ENCODE assay signal across 8 cellular contexts in the genomic region with DNA sequence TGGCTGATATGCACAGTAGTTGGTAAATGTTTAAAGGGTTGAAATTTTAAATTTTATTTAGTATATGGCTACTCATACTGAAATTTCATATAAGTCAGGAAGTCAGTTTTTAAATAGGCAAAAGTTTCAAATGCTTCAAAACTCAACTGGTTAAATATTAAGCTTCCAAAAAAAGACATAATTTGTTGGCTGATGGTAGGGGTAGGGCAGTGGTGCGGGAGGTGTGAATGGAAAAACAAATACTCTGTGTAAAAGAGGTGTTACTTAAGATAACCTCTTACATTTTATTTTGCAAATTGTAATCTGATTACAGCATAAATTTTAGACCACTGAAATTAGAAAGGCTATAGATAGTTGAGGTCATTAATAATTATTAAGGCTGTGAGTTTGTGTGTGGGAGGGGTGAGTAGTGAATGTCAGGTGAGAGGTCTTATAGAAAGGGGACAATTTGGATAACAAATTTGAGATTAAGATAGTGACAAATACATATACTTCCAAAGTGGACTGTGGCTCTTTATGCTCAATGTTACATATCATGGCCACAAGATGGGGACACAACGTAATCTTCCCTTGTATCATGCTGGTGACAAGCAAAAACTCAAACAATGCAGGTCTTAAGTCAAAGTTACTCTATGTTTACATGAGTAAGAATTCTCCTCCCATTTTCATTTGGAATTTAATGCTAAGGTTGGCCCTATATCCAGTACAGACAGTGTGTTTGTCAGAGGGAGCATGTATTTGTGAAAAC. TPM values are rescaled to one million over a fixed set of nuclear protein-coding genes. Genes with fewer than 3 reads are reported as not detected.
A peak's percentile ranks its signal among the peaks of the same experiment; 100 is the strongest.
DNase-seq lines count a peak whose midpoint lies in the region; ATAC-seq and TF ChIP-seq lines count a peak whose summit lies in the region.

No MANE protein-coding gene starts in this region.

- H3K27me3 ChIP-seq in Panc1 (ENCODE audit: control insufficient read depth, insufficient read depth, low read length) (no peaks in the 10 kb centered on the region), aorta (ENCODE audit: control insufficient read depth in 1 of 2, insufficient read depth in 2 of 2, low read length in 1 of 2) (no peaks in the 10 kb centered on the region)

- H3K4me1 ChIP-seq in Panc1 (ENCODE audit: control insufficient read depth, insufficient read depth, low read length) (peaks cover 5% of the 10 kb centered on the region), aorta (ENCODE audit: control insufficient read depth in 1 of 2, insufficient read depth in 2 of 2, low read length in 2 of 2) (peaks cover 2 to 3% of the 10 kb centered on the region in 2 donors)

- H3K4me3 ChIP-seq in Panc1 (ENCODE audit: low read depth in 2 of 2, low read length in 2 of 2) (no peak overlapping the region), aorta (ENCODE audit: low read length in 2 of 2) (no peak overlapping the region)

- CTCF ChIA-PET in Panc1 (lab: Charles Lee): no interaction called here

- in situ Hi-C loops in Panc1 (cut with HindIII; ENCODE audit: low pct_unique_long_range_greater_than_20kb, low sequenced_read_pairs): no loop called here

- H3K9me3 ChIP-seq in Panc1 (ENCODE audit: control insufficient read depth, insufficient read depth, low read depth, low read length) (no peaks in the 10 kb centered on the region), aorta (ENCODE audit: control insufficient read depth, low read length) (no peaks in the 10 kb centered on the region)

- H3K36me3 ChIP-seq in Panc1 (ENCODE audit: control insufficient read depth, insufficient read depth, low read length) (no peaks in the 10 kb centered on the region), aorta (ENCODE audit: control insufficient read depth in 1 of 2, insufficient read depth in 2 of 2, low read length in 1 of 2) (no peaks in the 10 kb centered on the region)

- ATAC-seq in HG03175 (IDR thresholded peaks at IDR 0.05; ENCODE audit: unreplicated experiment): peak; percentile 57
- ATAC-seq in Panc1: peak; percentile 74
- no peak for ATAC-seq in GM18519 (IDR thresholded peaks at IDR 0.05; ENCODE audit: low FRiP score, unreplicated experiment)
- ATAC-seq in HG02623 (IDR thresholded peaks at IDR 0.05; ENCODE audit: unreplicated experiment): no peak
- no peak for ATAC-seq in aorta (ENCODE audit: low FRiP score)

- peak; percentile 54; the same call in 1 of the 2 replicates for TF ChIP-seq CTCF in Panc1 (IDR thresholded peaks at IDR 0.05)

- BruUV-seq in Panc1 (replicated peaks; lab: Mats Ljungman, UMichigan): no TSS peak

- DNase-seq in D341Med (ENCODE audit: low spot score) (peak; percentile 47), Panc1 (ENCODE audit: low read depth, low spot score) (no peak), foreskin melanocyte (peak; percentile 52), aorta (no peak)
- no peak for DNase-seq in activated naive CD4-positive, alpha-beta T cell treated with anti-CD3 and anti-CD28 coated beads, Interleukin-2, amount 50 U/mL, for 16 hours

- 47 to 52% methylated on average over 2 of the region's 2 CpGs for WGBS in aorta, 2 donors

- POLR2A ChIA-PET in Panc1 (lab: Charles Lee): no interaction called here

- intact Hi-C loops in Panc1 (cut with micrococcal nuclease; ENCODE audit: unreplicated experiment) (no loop called here), aorta (cut with DNase I) (loop anchor here in 1 of 2 donors (5.0 kb wide), 1 partner anchor 326 kb away; no protein-coding TSS in a partner anchor)

- H3K27ac ChIP-seq in Panc1 (ENCODE audit: low read length) (0 out of 2 replicates have a peak overlapping the region, but pooled peaks have one; percentile 39), aorta (ENCODE audit: low read depth in 1 of 2, low read length in 2 of 2) (no peak overlapping the region)

RNA-seq across cellular contexts. Expression of a gene that starts 36.6 kb away (rescaled TPM):
- total RNA-seq in Panc1 (2021; ENCODE audit: unreplicated experiment): not detected
- not detected for polyA plus RNA-seq in Panc1 (2012; ENCODE audit: insufficient read length)
- total RNA-seq in aorta: 1 to 10 TPM in 1 of 2 donors, not detected in 1; 1.4 TPM
- polyA plus RNA-seq in aorta: not detected

Comparison
In these comparisons a context has a peak if more than half of its experiments do, and no peak if none do; other contexts are left out.
1. DNase-seq: peak in D341Med (single experiment) and foreskin melanocyte (single experiment); none in Panc1 (single experiment), activated naive CD4-positive, alpha-beta T cell treated with anti-CD3 and anti-CD28 coated beads, Interleukin-2, amount 50 U/mL, for 16 hours (single experiment) and aorta (0 of 2).
2. ATAC-seq: peak in HG03175 (single experiment) and Panc1 (single experiment); none in GM18519 (single experiment), HG02623 (single experiment) and aorta (single experiment).